ENCODE assay signal across 18 cellular contexts in genomic region chr2:10323535-10323934, GRCh38.
"Had no signal": no experiment of that assay in that cellular context is flagged by ENCODE, and none has a peak within 500 bp of the region (broad histone marks: within the 10 kb centered on the region; RNA-seq: fewer than 3 reads in every experiment).

No MANE protein-coding gene starts in this region.

- H3K27me3 ChIP-seq: dorsolateral prefrontal cortex, left lung, tibial artery, vagina had no signal

- H3K4me3 ChIP-seq: dorsolateral prefrontal cortex, left lung, mucosa of descending colon, tibial artery, vagina had no signal

- H3K27me3 Mint-ChIP-seq: activated CD4-positive, alpha-beta T cell treated with anti-CD3 and anti-CD28 coated beads, Interleukin-2, amount 10 ng/mL, durations not matched to agents 7 days and 5 days had no signal

- H3K27ac Mint-ChIP-seq: activated CD4-positive, alpha-beta T cell treated with anti-CD3 and anti-CD28 coated beads, Interleukin-2, amount 10 ng/mL, durations not matched to agents 7 days and 5 days; activated T-helper 1 cell treated with anti-CD3 and anti-CD28 coated beads, Interleukin-12 subunit alpha, Interleukin-12 subunit beta, Interleukin-2, Interleukin-4 antibody, amounts not matched to agents 30 ng/mL and 10 ng/mL and 1 ng/mL, durations not matched to agents 14 hours and 24 hours and 36 hours; natural killer cell; T-helper 2 cell treated with Interferon-gamma antibody and Interleukin-4, amounts not matched to agents 5 μg/mL and 100 μg/mL, for 36 hours had no signal

- DNase-seq: activated CD4-positive, alpha-beta T cell treated with anti-CD3 and anti-CD28 coated beads, Interleukin-2, amount 10 ng/mL, durations not matched to agents 7 days and 5 days; activated CD4-positive, CD25-positive, alpha-beta regulatory T cell; activated CD8-positive, alpha-beta memory T cell treated with anti-CD3 and anti-CD28 coated beads, Interleukin-2, amount 50 U/mL, for 48 hours; activated naive CD4-positive, alpha-beta T cell treated with Interleukin-2 at 50 U/mL for 16 hours; dorsolateral prefrontal cortex; kidney; mammary epithelial cell; mucosa of descending colon; natural killer cell; nucleus accumbens; stimulated activated CD4-positive, alpha-beta T cell treated with anti-CD3 and anti-CD28 coated beads, Interleukin-4, amount 100 ng/mL, for 24 hours; stimulated activated naive CD4-positive, alpha-beta T cell; tibial artery had no signal

- H3K36me3 ChIP-seq: vagina had no signal

- H3K36me3 Mint-ChIP-seq: natural killer cell had no signal

- H3K9me3 Mint-ChIP-seq: activated T-helper 1 cell treated with anti-CD3 and anti-CD28 coated beads, Interleukin-12 subunit alpha, Interleukin-12 subunit beta, Interleukin-2, Interleukin-4 antibody, amounts not matched to agents 30 ng/mL and 10 ng/mL and 1 ng/mL, durations not matched to agents 14 hours and 24 hours and 36 hours; natural killer cell; T-helper 2 cell treated with Interferon-gamma antibody and Interleukin-4, amounts not matched to agents 5 μg/mL and 100 μg/mL, for 36 hours had no signal

- H3K27ac ChIP-seq: dorsolateral prefrontal cortex, left lung, tibial artery, vagina had no signal

- H3K9me3 ChIP-seq: left lung, mucosa of descending colon, tibial artery, vagina had no signal

- ATAC-seq: esophagus mucosa, left lung, mucosa of descending colon, natural killer cell had no signal

- H3K4me3 Mint-ChIP-seq: activated CD4-positive, alpha-beta T cell treated with anti-CD3 and anti-CD28 coated beads, Interleukin-2, amount 10 ng/mL, durations not matched to agents 7 days and 5 days; activated T-helper 1 cell treated with anti-CD3 and anti-CD28 coated beads, Interleukin-12 subunit alpha, Interleukin-12 subunit beta, Interleukin-2, Interleukin-4 antibody, amounts not matched to agents 30 ng/mL and 10 ng/mL and 1 ng/mL, durations not matched to agents 14 hours and 24 hours and 36 hours; natural killer cell; T-helper 2 cell treated with Interferon-gamma antibody and Interleukin-4, amounts not matched to agents 5 μg/mL and 100 μg/mL, for 36 hours had no signal
